Comparison of ENCODE assay signal across 9 cellular contexts in the genomic region with DNA sequence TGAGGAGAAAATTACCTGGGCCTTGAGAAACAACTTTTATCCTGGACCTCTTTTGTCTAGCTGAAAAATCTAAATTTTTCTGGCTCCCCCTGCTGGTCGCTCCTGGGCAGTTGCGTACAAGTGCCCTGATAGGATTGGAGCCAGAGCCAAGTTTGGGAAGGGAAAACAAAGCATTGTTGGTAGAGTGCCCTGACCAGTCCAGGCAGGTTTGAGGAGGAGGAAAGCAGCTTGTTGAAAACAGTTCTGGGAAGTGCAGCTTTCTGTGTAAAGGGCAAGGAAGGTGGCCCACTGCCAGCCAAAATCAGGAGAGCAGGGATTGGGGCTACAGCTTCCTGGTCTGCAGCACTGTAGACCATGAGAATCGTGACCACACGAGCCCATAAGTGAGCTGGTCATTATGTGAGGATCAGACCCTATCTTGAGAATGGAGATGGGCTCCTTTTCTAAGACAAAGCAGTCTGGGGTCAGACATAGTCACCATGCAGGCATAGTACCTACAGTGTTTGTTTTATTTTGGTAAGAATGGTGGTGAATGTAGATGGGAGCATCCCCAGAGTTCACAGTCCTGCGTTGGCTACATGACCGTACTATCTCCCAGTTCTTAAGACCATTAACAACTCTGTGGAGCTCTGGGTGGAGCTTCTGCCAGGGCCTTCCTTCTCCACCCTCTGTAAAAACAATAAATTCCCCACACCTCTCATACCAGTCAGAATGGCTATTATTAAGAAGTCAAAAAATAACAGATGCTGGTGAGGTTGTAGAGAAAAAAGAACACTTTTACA. TPM values are rescaled to one million over a fixed set of nuclear protein-coding genes. Genes with fewer than 3 reads are reported as not detected.
DNase-seq lines count a peak whose midpoint lies in the region; ATAC-seq and TF ChIP-seq lines count a peak whose summit lies in the region.
"Had no signal": no experiment of that assay in that cellular context is flagged by ENCODE, and none has a peak within 500 bp of the region (broad histone marks: within the 10 kb centered on the region; RNA-seq: fewer than 3 reads in every experiment).

No MANE protein-coding gene starts in this region.

- no peak overlapping the region for H3K4me3 Mint-ChIP-seq in GM23338
- H3K4me3 Mint-ChIP-seq: stimulated activated naive CD8-positive, alpha-beta T cell treated with anti-CD3 and anti-CD28 coated beads, Interleukin-15, Interleukin-2, amounts not matched to agents 100 ng/mL and 50 ng/mL, for 24 hours had no signal

- peaks cover 5% of the 10 kb centered on the region; the same call in 2 of the 3 replicates for H3K4me1 Mint-ChIP-seq in GM23338

- TF ChIP-seq CTCF in GM23338 (conservative IDR thresholded peaks at IDR 0.05; ENCODE audit: low read depth in 2 of 2), result peak; percentile 83 to 99

- H3K9me3 Mint-ChIP-seq in GM23338, result peaks cover 17% of the 10 kb centered on the region
- H3K9me3 Mint-ChIP-seq: stimulated activated naive CD8-positive, alpha-beta T cell treated with anti-CD3 and anti-CD28 coated beads, Interleukin-15, Interleukin-2, amounts not matched to agents 100 ng/mL and 50 ng/mL, for 24 hours had no signal

- no peaks in the 10 kb centered on the region for H3K9me2 ChIP-seq in GM23338 (ENCODE audit: insufficient read depth)

- H3K27ac ChIP-seq in GM23338 (ENCODE audit: low read depth), result no peak overlapping the region

- in situ Hi-C loops in ACHN (cut with HindIII; ENCODE audit: low pct_ligation_motif_present, low pct_unique_long_range_greater_than_20kb, low sequenced_read_pairs), result no loop called here

- no peak overlapping the region for H3K4me3 ChIP-seq in GM23338

- peak overlapping the region; percentile 69 for H3K27ac Mint-ChIP-seq in GM23338
- H3K27ac Mint-ChIP-seq: stimulated activated naive CD8-positive, alpha-beta T cell treated with anti-CD3 and anti-CD28 coated beads, Interleukin-15, Interleukin-2, amounts not matched to agents 100 ng/mL and 50 ng/mL, for 24 hours had no signal

- no peaks in the 10 kb centered on the region for H4K20me1 ChIP-seq in GM23338 (replicated peaks; ENCODE audit: insufficient read depth)

- no peaks in the 10 kb centered on the region for H3K4me1 ChIP-seq in GM23338 (ENCODE audit: insufficient read depth)

- H3K79me2 ChIP-seq in GM23338 (replicated peaks; ENCODE audit: insufficient read depth), result no peaks in the 10 kb centered on the region

- H3F3A ChIP-seq in GM23338 (replicated peaks; ENCODE audit: low read depth), result no peaks in the 10 kb centered on the region

- TF ChIP-seq POLR2A in erythroblast (IDR thresholded peaks at IDR 0.05; ENCODE audit: low read length), result no peak

- ATAC-seq in GM23338, result peak; percentile 100
- no peak for ATAC-seq in GM19328 (IDR thresholded peaks at IDR 0.05; ENCODE audit: unreplicated experiment)

- peak overlapping the region; percentile 33; the same call in 1 of the 2 replicates for H2AFZ ChIP-seq in GM23338

- peaks cover 8% of the 10 kb centered on the region for H3K27me3 Mint-ChIP-seq in GM23338 (ENCODE audit: insufficient read depth, low read depth, poor library complexity)
- H3K27me3 Mint-ChIP-seq: stimulated activated naive CD8-positive, alpha-beta T cell treated with anti-CD3 and anti-CD28 coated beads, Interleukin-15, Interleukin-2, amounts not matched to agents 100 ng/mL and 50 ng/mL, for 24 hours had no signal

- peaks cover 8% of the 10 kb centered on the region; the same call in 2 of the 3 replicates for H3K36me3 Mint-ChIP-seq in GM23338 (ENCODE audit: low read depth)

- peak; percentile 42 for DNase-seq in ACHN
- peak; percentile 95 for DNase-seq in GM23338 (ENCODE audit: low spot score)
- DNase-seq in NCI-H774 (lab: John Stamatoyannopoulos, UW), result peak; percentile 57
- DNase-seq in activated T-cell treated with anti-CD3 and anti-CD28 coated beads for 48 hours (ENCODE audit: low read depth), result peak; percentile 40
- DNase-seq in erythroblast (lab: John Stamatoyannopoulos, UW), result peak; percentile 40 to 66
- peak; percentile 78 for DNase-seq in midbrain (lab: John Stamatoyannopoulos, UW)
- DNase-seq in stimulated activated CD8-positive, alpha-beta memory T cell treated with anti-CD3 and anti-CD28 coated beads, Interleukin-7, amount 100 ng/mL, for 1 hour (ENCODE audit: low read depth in 2 of 2), result peak; percentile 42 to 51

- H3K27me3 ChIP-seq in GM23338 (ENCODE audit: insufficient read depth), result no peaks in the 10 kb centered on the region

- H3K4me2 ChIP-seq in GM23338, result no peak overlapping the region

- no peaks in the 10 kb centered on the region for H3K36me3 ChIP-seq in GM23338 (ENCODE audit: insufficient read depth)

TF ChIP-seq in GM23338, 12 proteins besides CTCF, POLR2A, EP300 and RAD21 (continues in another document):
- TF ChIP-seq, protein P1, sequence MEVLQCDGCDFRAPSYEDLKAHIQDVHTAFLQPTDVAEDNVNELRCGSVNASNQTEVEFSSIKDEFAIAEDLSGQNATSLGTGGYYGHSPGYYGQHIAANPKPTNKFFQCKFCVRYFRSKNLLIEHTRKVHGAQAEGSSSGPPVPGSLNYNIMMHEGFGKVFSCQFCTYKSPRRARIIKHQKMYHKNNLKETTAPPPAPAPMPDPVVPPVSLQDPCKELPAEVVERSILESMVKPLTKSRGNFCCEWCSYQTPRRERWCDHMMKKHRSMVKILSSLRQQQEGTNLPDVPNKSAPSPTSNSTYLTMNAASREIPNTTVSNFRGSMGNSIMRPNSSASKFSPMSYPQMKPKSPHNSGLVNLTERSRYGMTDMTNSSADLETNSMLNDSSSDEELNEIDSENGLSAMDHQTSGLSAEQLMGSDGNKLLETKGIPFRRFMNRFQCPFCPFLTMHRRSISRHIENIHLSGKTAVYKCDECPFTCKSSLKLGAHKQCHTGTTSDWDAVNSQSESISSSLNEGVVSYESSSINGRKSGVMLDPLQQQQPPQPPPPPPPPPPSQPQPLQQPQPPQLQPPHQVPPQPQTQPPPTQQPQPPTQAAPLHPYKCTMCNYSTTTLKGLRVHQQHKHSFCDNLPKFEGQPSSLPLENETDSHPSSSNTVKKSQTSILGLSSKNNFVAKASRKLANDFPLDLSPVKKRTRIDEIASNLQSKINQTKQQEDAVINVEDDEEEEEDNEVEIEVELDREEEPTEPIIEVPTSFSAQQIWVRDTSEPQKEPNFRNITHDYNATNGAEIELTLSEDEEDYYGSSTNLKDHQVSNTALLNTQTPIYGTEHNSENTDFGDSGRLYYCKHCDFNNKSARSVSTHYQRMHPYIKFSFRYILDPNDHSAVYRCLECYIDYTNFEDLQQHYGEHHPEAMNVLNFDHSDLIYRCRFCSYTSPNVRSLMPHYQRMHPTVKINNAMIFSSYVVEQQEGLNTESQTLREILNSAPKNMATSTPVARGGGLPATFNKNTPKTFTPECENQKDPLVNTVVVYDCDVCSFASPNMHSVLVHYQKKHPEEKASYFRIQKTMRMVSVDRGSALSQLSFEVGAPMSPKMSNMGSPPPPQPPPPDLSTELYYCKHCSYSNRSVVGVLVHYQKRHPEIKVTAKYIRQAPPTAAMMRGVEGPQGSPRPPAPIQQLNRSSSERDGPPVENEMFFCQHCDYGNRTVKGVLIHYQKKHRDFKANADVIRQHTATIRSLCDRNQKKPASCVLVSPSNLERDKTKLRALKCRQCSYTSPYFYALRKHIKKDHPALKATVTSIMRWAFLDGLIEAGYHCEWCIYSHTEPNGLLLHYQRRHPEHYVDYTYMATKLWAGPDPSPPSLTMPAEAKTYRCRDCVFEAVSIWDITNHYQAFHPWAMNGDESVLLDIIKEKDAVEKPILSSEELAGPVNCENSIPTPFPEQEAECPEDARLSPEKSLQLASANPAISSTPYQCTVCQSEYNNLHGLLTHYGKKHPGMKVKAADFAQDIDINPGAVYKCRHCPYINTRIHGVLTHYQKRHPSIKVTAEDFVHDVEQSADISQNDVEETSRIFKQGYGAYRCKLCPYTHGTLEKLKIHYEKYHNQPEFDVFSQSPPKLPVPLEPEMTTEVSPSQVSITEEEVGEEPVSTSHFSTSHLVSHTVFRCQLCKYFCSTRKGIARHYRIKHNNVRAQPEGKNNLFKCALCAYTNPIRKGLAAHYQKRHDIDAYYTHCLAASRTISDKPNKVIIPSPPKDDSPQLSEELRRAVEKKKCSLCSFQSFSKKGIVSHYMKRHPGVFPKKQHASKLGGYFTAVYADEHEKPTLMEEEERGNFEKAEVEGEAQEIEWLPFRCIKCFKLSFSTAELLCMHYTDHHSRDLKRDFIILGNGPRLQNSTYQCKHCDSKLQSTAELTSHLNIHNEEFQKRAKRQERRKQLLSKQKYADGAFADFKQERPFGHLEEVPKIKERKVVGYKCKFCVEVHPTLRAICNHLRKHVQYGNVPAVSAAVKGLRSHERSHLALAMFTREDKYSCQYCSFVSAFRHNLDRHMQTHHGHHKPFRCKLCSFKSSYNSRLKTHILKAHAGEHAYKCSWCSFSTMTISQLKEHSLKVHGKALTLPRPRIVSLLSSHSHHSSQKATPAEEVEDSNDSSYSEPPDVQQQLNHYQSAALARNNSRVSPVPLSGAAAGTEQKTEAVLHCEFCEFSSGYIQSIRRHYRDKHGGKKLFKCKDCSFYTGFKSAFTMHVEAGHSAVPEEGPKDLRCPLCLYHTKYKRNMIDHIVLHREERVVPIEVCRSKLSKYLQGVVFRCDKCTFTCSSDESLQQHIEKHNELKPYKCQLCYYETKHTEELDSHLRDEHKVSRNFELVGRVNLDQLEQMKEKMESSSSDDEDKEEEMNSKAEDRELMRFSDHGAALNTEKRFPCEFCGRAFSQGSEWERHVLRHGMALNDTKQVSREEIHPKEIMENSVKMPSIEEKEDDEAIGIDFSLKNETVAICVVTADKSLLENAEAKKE (CRISPR knock-in tag; IDR thresholded peaks at IDR 0.05), result no peak
- no peak for TF ChIP-seq NANOG (IDR thresholded peaks at IDR 0.05; ENCODE audit: borderline replicate concordance)
- TF ChIP-seq EZH2phosphoT487 (IDR thresholded peaks at IDR 0.05; ENCODE audit: unreplicated experiment), result no peak
- no peak for TF ChIP-seq ETS1 (IDR thresholded peaks at IDR 0.05)
- TF ChIP-seq JUNB (IDR thresholded peaks at IDR 0.05; ENCODE audit: unreplicated experiment), result no peak
- TF ChIP-seq STAT1 (IDR thresholded peaks at IDR 0.05; ENCODE audit: unreplicated experiment), result no peak
- no peak for TF ChIP-seq EZH2 (IDR thresholded peaks at IDR 0.05; ENCODE audit: low read depth, unreplicated experiment)
- TF ChIP-seq ZNF114 (CRISPR knock-in tag; IDR thresholded peaks at IDR 0.05), result no peak

RNA-seq across cellular contexts. Expression of gene PIK3IP1, which starts 21.3 kb away (rescaled TPM):
- total RNA-seq in GM23338 (2014; rRNA removed; shearing (Covaris generic)), result 1.6 and 2.2 TPM in 2 replicates
- polyA plus RNA-seq in GM23338 (2016; fragmentation: Nextera tagmentation; extraction: Ambion mirVana), result 1.1 and 1.5 TPM in 2 replicates

RNA-seq across cellular contexts. Expression of gene PATZ1, which starts 32.6 kb away (rescaled TPM):
- total RNA-seq in GM23338 (2014; rRNA removed; shearing (Covaris generic)), result 51.5 and 56.8 TPM in 2 replicates
- 22.0 and 23.2 TPM in 2 replicates for polyA plus RNA-seq in GM23338 (2016; fragmentation: Nextera tagmentation; extraction: Ambion mirVana)

Comparison
In these comparisons a context has a peak if more than half of its experiments do, and no peak if none do; other contexts are left out.
1. DNase-seq: peak in every context shown above with its lines; median percentile 95 in GM23338; 78 in midbrain; 57 in NCI-H774; 53 in erythroblast; 46 in stimulated activated CD8-positive, alpha-beta memory T cell treated with anti-CD3 and anti-CD28 coated beads, Interleukin-7, amount 100 ng/mL, for 1 hour; 42 in ACHN; 40 in activated T-cell treated with anti-CD3 and anti-CD28 coated beads for 48 hours.